ENCODE assay signal across 16 cellular contexts in genomic region chr20:47325242-47325641, GRCh38. TPM values are rescaled to one million over a fixed set of nuclear protein-coding genes. Genes with fewer than 3 reads are reported as not detected.
A peak's percentile ranks its signal among the peaks of the same experiment; 100 is the strongest.
DNase-seq lines count a peak whose midpoint lies in the region; ATAC-seq, FAIRE-seq and TF ChIP-seq lines count a peak whose summit lies in the region.
"Had no signal": no experiment of that assay in that cellular context is flagged by ENCODE, and none has a peak within 500 bp of the region (broad histone marks: within the 10 kb centered on the region; RNA-seq: fewer than 3 reads in every experiment).

No MANE protein-coding gene starts in this region.

- no peaks in the 10 kb centered on the region for H3K27me3 ChIP-seq in HUES6 (ENCODE audit: control insufficient read depth, insufficient read depth, low read length)
- H3K27me3 ChIP-seq: testis had no signal

- H3K27me3 Mint-ChIP-seq in brain (no peaks in the 10 kb centered on the region), memory B cell (no peaks in the 10 kb centered on the region)
- H3K27me3 Mint-ChIP-seq in stimulated activated naive B cell treated with anti-CD40 and anti-IgM and Interleukin-4, amounts not matched to agents 10 μg/mL and 1 μg/mL and 100 μg/mL, for 72 hours: no peaks in the 10 kb centered on the region
- H3K27me3 Mint-ChIP-seq: activated B cell treated with CpG ODN at 0.5 μM for 24 hours had no signal

- H3K27ac Mint-ChIP-seq in brain: peak overlapping the region in 3 of 5 experiments; percentile 67 to 84 (median 80)
- H3K27ac Mint-ChIP-seq in memory B cell: peak overlapping the region; percentile 87
- peak overlapping the region; percentile 10 for H3K27ac Mint-ChIP-seq in stimulated activated naive B cell treated with anti-CD40 and anti-IgM and Interleukin-4, amounts not matched to agents 10 μg/mL and 1 μg/mL and 100 μg/mL, for 72 hours

- no peak for FAIRE-seq in GM12891 (lab: Jason Lieb, UNC)
- FAIRE-seq: RCC 7860 had no signal

- no peak overlapping the region for H3K9ac ChIP-seq in HUES6 (ENCODE audit: low read length)

- peaks cover 34% of the 10 kb centered on the region for H3K36me3 Mint-ChIP-seq in brain
- peaks cover 18% of the 10 kb centered on the region for H3K36me3 Mint-ChIP-seq in memory B cell
- peaks cover 18 to 45% of the 10 kb centered on the region in 2 donors for H3K36me3 Mint-ChIP-seq in stimulated activated naive B cell treated with anti-CD40 and anti-IgM and Interleukin-4, amounts not matched to agents 10 μg/mL and 1 μg/mL and 100 μg/mL, for 72 hours

- H3K9me3 Mint-ChIP-seq in brain: peaks cover 0 to 7% (median 0%) of the 10 kb centered on the region in 5 experiments
- H3K9me3 Mint-ChIP-seq in memory B cell: no peaks in the 10 kb centered on the region
- no peaks in the 10 kb centered on the region for H3K9me3 Mint-ChIP-seq in stimulated activated naive B cell treated with anti-CD40 and anti-IgM and Interleukin-4, amounts not matched to agents 10 μg/mL and 1 μg/mL and 100 μg/mL, for 72 hours
- H3K9me3 Mint-ChIP-seq: activated B cell treated with CpG ODN at 0.5 μM for 24 hours, CD14-positive monocyte had no signal

- H3K36me3 ChIP-seq in HUES6 (ENCODE audit: control insufficient read depth, insufficient read depth, low read length): peaks cover 10% of the 10 kb centered on the region; the same call in 1 of the 2 replicates

- H3K4me1 Mint-ChIP-seq in brain (peaks cover 72% of the 10 kb centered on the region), memory B cell (peaks cover 25% of the 10 kb centered on the region)
- peaks cover 19 to 42% of the 10 kb centered on the region in 2 donors for H3K4me1 Mint-ChIP-seq in stimulated activated naive B cell treated with anti-CD40 and anti-IgM and Interleukin-4, amounts not matched to agents 10 μg/mL and 1 μg/mL and 100 μg/mL, for 72 hours

- DNase-seq in memory B cell (ENCODE audit: low spot score in 2 of 2): no peak
- no peak for DNase-seq in stimulated activated naive B cell treated with anti-CD40 and anti-IgM and Interleukin-4, amounts not matched to agents 10 μg/mL and 1 μg/mL and 100 μg/mL, for 72 hours
- DNase-seq in GM12891 (ENCODE audit: insufficient read length, low spot score): no peak
- DNase-seq: activated B cell treated with CpG ODN at 0.5 μM for 24 hours; activated effector memory CD4-positive, alpha-beta T cell treated with anti-CD3 and anti-CD28 coated beads, Interleukin-2, amount 50 U/mL, for 16 hours; dermis blood vessel endothelial cell; left colon; NCI-H774; retina; testis had no signal

- TF ChIP-seq POLR2A in GM12891 (IDR thresholded peaks at IDR 0.05; ENCODE audit: low read depth, low read length): no peak

- peaks cover 52% of the 10 kb centered on the region for H3K4me1 ChIP-seq in HUES6 (ENCODE audit: control insufficient read depth, insufficient read depth, low read length)

- ATAC-seq in memory B cell (ENCODE audit: low read depth): no peak
- ATAC-seq in stimulated activated naive B cell treated with anti-CD40 and anti-IgM and Interleukin-4, amounts not matched to agents 10 μg/mL and 1 μg/mL and 100 μg/mL, for 72 hours (replicated peaks): no peak
- no peak for ATAC-seq in HG03565 (IDR thresholded peaks at IDR 0.05; ENCODE audit: unreplicated experiment)
- ATAC-seq in HG03432 (IDR thresholded peaks at IDR 0.05; ENCODE audit: unreplicated experiment): no peak
- ATAC-seq: left colon had no signal

- no peaks in the 10 kb centered on the region for H3K9me3 ChIP-seq in HUES6 (ENCODE audit: control insufficient read depth, insufficient read depth, low read depth, low read length)
- H3K9me3 ChIP-seq: testis had no signal

- H3K27ac ChIP-seq in HUES6 (ENCODE audit: low read depth, low read length): peak overlapping the region; percentile 59
- H3K27ac ChIP-seq: testis had no signal

- H3K4me3 Mint-ChIP-seq in brain (no peak overlapping the region), memory B cell (no peak overlapping the region)
- H3K4me3 Mint-ChIP-seq in stimulated activated naive B cell treated with anti-CD40 and anti-IgM and Interleukin-4, amounts not matched to agents 10 μg/mL and 1 μg/mL and 100 μg/mL, for 72 hours: no peak overlapping the region
- H3K4me3 Mint-ChIP-seq: activated B cell treated with CpG ODN at 0.5 μM for 24 hours had no signal

- TF ChIP-seq CTCF in brain (conservative IDR thresholded peaks at IDR 0.05): no peak

- no peak overlapping the region for H3K4me3 ChIP-seq in HUES6 (ENCODE audit: low read depth, low read length)
- H3K4me3 ChIP-seq: testis had no signal

TF ChIP-seq in GM12891, 5 proteins besides CTCF, POLR2A, EP300 and RAD21:
- no peak for TF ChIP-seq SPI1 (IDR thresholded peaks at IDR 0.05; ENCODE audit: low read depth, low read length)
- no peak for TF ChIP-seq TAF1 (IDR thresholded peaks at IDR 0.05; ENCODE audit: low read depth, low read length)
- no peak for TF ChIP-seq PAX5 (IDR thresholded peaks at IDR 0.05; ENCODE audit: insufficient read depth, low read length, severe bottlenecking)

RNA-seq across cellular contexts. Expression of gene ZMYND8, which starts 31.3 kb away (rescaled TPM):
- 29.9 TPM for polyA plus RNA-seq in brain (ENCODE audit: insufficient read depth, low read depth, low replicate concordance)
- polyA plus RNA-seq in GM12891 (2012; ENCODE audit: low read depth, missing spikeins): 14.5 TPM

Comparison
In these comparisons a context has a peak if more than half of its experiments do, and no peak if none do; other contexts are left out.
1. H3K27ac Mint-ChIP-seq: peak in every context shown above with its lines; median percentile 87 in memory B cell; 80 in brain; 10 in stimulated activated naive B cell treated with anti-CD40 and anti-IgM and Interleukin-4, amounts not matched to agents 10 μg/mL and 1 μg/mL and 100 μg/mL, for 72 hours.